Comparison of ENCODE assay signal across 8 cellular contexts in genomic region chr14:20412422-20412821, GRCh38. TPM values are rescaled to one million over a fixed set of nuclear protein-coding genes. Genes with fewer than 3 reads are reported as not detected.
DNase-seq lines count a peak whose midpoint lies in the region; ATAC-seq and TF ChIP-seq lines count a peak whose summit lies in the region.

No MANE protein-coding gene starts in this region.

- H3K27me3 ChIP-seq in A673 (replicated peaks; ENCODE audit: insufficient read depth, low read depth, low read length, poor library complexity) (no peaks in the 10 kb centered on the region), adipocyte (replicated peaks; ENCODE audit: control insufficient read depth, insufficient read depth, low read length) (no peaks in the 10 kb centered on the region), kidney epithelial cell (ENCODE audit: control insufficient read depth, insufficient read depth, low read length) (no peaks in the 10 kb centered on the region), thoracic aorta (replicated peaks; ENCODE audit: insufficient read depth) (no peaks in the 10 kb centered on the region)

- H3K27ac ChIP-seq in A673 (ENCODE audit: low read depth, low read length, poor library complexity, severe bottlenecking) (peak overlapping the region; percentile 85), thoracic aorta (peak overlapping the region; percentile 96 to 97)

- peak overlapping the region; percentile 78 for H3K4me3 ChIP-seq in A673 (ENCODE audit: low read depth, low read length, poor library complexity, severe bottlenecking)
- H3K4me3 ChIP-seq in adipocyte (ENCODE audit: low read length) = peak overlapping the region; percentile 91
- peak overlapping the region; percentile 93 for H3K4me3 ChIP-seq in kidney epithelial cell (ENCODE audit: low read depth, low read length)
- H3K4me3 ChIP-seq in thoracic aorta = peak overlapping the region; percentile 91

- CTCF ChIA-PET in A673 (lab: Charles Lee) = no interaction called here

- H3K36me3 ChIP-seq in A673 (ENCODE audit: insufficient read depth, low read length, poor library complexity, severe bottlenecking) (peaks cover 8% of the 10 kb centered on the region), adipocyte (ENCODE audit: control insufficient read depth, insufficient read depth, low read length, severe bottlenecking) (peaks cover 11% of the 10 kb centered on the region), kidney epithelial cell (ENCODE audit: control insufficient read depth, insufficient read depth, low read length) (peaks cover 1% of the 10 kb centered on the region), thoracic aorta (peaks cover 10% of the 10 kb centered on the region)

- no peak for TF ChIP-seq CTCF in A673 (conservative IDR thresholded peaks at IDR 0.05; ENCODE audit: low read depth, low read length)
- TF ChIP-seq CTCF in kidney epithelial cell (IDR thresholded peaks at IDR 0.05; ENCODE audit: insufficient read depth, low read length, poor library complexity, severe bottlenecking) = no peak
- TF ChIP-seq CTCF in thoracic aorta (IDR thresholded peaks at IDR 0.05) = no peak

- H3K9me3 ChIP-seq in A673 (ENCODE audit: low read depth, low read length, poor library complexity, severe bottlenecking) (no peaks in the 10 kb centered on the region), adipocyte (ENCODE audit: control insufficient read depth, low read length) (no peaks in the 10 kb centered on the region), thoracic aorta (no peaks in the 10 kb centered on the region)

- BruUV-seq in A673 (replicated peaks; lab: Mats Ljungman, UMichigan) = no TSS peak

- intact Hi-C loops in A673 (cut with micrococcal nuclease; ENCODE audit: unreplicated experiment) = loop anchor here (2.0 to 5.0 kb wide), 2 partner anchors 196 to 270 kb away; partner anchors contain the start of gene RNASE4

- H3K4me1 ChIP-seq in A673 (ENCODE audit: insufficient read depth, low read length, poor library complexity, severe bottlenecking) = peaks cover 13% of the 10 kb centered on the region
- H3K4me1 ChIP-seq in adipocyte (ENCODE audit: control insufficient read depth, insufficient read depth, low read length) = peaks cover 20% of the 10 kb centered on the region
- peaks cover 11 to 17% of the 10 kb centered on the region in 2 donors for H3K4me1 ChIP-seq in thoracic aorta (ENCODE audit: control insufficient read depth in 1 of 2, low read depth in 2 of 2)

- POLR2A ChIA-PET in A673 (lab: Charles Lee; ENCODE audit: low non-redundant PET) = interaction anchor here (0.6 to 0.9 kb wide), 2 partner anchors 49 to 57 kb away, joined by 4 to 5 read pairs; no protein-coding TSS in a partner anchor

- peak; percentile 32 for ATAC-seq in GM19023 (IDR thresholded peaks at IDR 0.05; ENCODE audit: unreplicated experiment)
- peak; percentile 67 for ATAC-seq in HG03342 (IDR thresholded peaks at IDR 0.05; ENCODE audit: unreplicated experiment)
- no peak for ATAC-seq in thoracic aorta (ENCODE audit: insufficient number of reproducible peaks, low FRiP score, low read depth)

- H3K9ac ChIP-seq in adipocyte (ENCODE audit: low read length) = peak overlapping the region; percentile 98

- peak; percentile 7 for DNase-seq in A673 (ENCODE audit: low spot score)
- DNase-seq in adipocyte (ENCODE audit: low read depth) = peak; percentile 50
- no peak for DNase-seq in kidney epithelial cell (ENCODE audit: low read depth)
- DNase-seq in thoracic aorta (ENCODE audit: low spot score) = no peak
- DNase-seq in HCEC 1CT = no peak
- DNase-seq in iPS-NIHi11 (ENCODE audit: low spot score) = no peak

RNA-seq across cellular contexts. Expression of gene TEP1, which starts 0.9 kb away (rescaled TPM):
- total RNA-seq in A673 (2021) (12.3 and 15.9 TPM in 2 replicates), kidney epithelial cell (15.5 and 24.1 TPM in 2 replicates), thoracic aorta (10 to 100 TPM; 33.0 to 54.2 TPM)

RNA-seq across cellular contexts. Expression of gene KLHL33, which starts 23.5 kb away (rescaled TPM):
- total RNA-seq in A673 (2021) (0.04 and 0.13 TPM in 2 replicates), kidney epithelial cell (0.08 TPM in 1 of 2 replicates, not detected in the other), thoracic aorta (under 1 TPM; 0.14 to 0.42 TPM)

RNA-seq across cellular contexts. Expression of gene OSGEP, which starts 42.2 kb away (rescaled TPM):
- total RNA-seq in A673 (2021) (59.2 and 67.8 TPM in 2 replicates), kidney epithelial cell (46.6 and 61.1 TPM in 2 replicates), thoracic aorta (100 to 1,000 TPM in 1 of 2 donors, 10 to 100 TPM in 1; 66.2 to 108 TPM)

RNA-seq across cellular contexts. Expression of gene APEX1, which starts 42.6 kb away (rescaled TPM):
- total RNA-seq in A673 (2021) = 277 and 299 TPM in 2 replicates
- total RNA-seq in kidney epithelial cell = 297 and 328 TPM in 2 replicates
- total RNA-seq in thoracic aorta = 10 to 100 TPM; 45.9 to 85.6 TPM

RNA-seq across cellular contexts. Expression of gene PIP4P1, which starts 48.8 kb away (rescaled TPM):
- total RNA-seq in A673 (2021) (32.4 and 34.9 TPM in 2 replicates), kidney epithelial cell (25.1 and 25.9 TPM in 2 replicates), thoracic aorta (10 to 100 TPM; 11.6 to 13.8 TPM)

Comparison
In these comparisons a context has a peak if more than half of its experiments do, and no peak if none do; other contexts are left out.
1. DNase-seq: peak in A673 (single experiment) and adipocyte (single experiment); none in kidney epithelial cell (single experiment), thoracic aorta (single experiment), HCEC 1CT (single experiment) and iPS-NIHi11 (single experiment).
2. Peak in every context shown above with its lines, with median percentiles within 50 percentile points of each other: H3K4me3 ChIP-seq.